Comparison of ENCODE assay signal across 21 cellular contexts in the genomic region with DNA sequence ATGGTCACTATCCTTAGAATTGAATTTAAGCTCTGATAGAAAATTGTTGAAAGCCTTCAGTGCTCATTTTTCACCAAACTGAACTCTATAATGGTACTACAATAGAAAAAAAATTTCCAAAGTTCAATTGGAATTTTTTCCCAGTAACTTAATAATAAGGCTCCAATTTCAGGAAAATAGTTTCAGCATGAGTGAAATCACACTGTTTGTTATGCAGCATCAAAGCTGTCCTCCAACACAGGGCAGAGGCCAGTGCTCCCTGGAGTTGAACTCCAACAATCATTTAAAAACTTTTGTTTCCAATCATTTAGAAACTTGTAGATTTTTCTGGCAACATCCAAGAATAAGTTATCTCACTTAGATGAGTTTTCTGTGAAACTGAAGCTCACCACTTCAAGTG.
"Had no signal": no experiment of that assay in that cellular context is flagged by ENCODE, and none has a peak within 500 bp of the region (broad histone marks: within the 10 kb centered on the region; RNA-seq: fewer than 3 reads in every experiment).

No MANE protein-coding gene starts in this region.

- H3K4me3 ChIP-seq: adrenal gland, Peyer's patch had no signal

- H3K36me3 ChIP-seq: adrenal gland, Peyer's patch had no signal

- H3K27me3 ChIP-seq: adrenal gland, Peyer's patch had no signal

- DNase-seq: activated CD4-positive, alpha-beta memory T cell treated with anti-CD3 and anti-CD28 coated beads for 36 hours; activated CD4-positive, alpha-beta T cell treated with anti-CD3 and anti-CD28 coated beads, Interleukin-2, amount 10 ng/mL, durations not matched to agents 7 days and 5 days; activated CD8-positive, alpha-beta memory T cell treated with anti-CD3 and anti-CD28 coated beads for 24 hours; activated gamma-delta T cell treated with Interleukin-2 at 50 U/mL for 16 hours; activated naive CD4-positive, alpha-beta T cell treated with anti-CD3 and anti-CD28 coated beads, Interleukin-2, amount 10 ng/mL, durations not matched to agents 7 days and 5 days; activated naive CD8-positive, alpha-beta T cell treated with anti-CD3 and anti-CD28 coated beads for 36 hours; activated T-cell treated with anti-CD3 and anti-CD28 coated beads, Interleukin-2, amount 50 U/mL, for 48 hours; adrenal gland; anterior cingulate cortex; cerebellar nuclear complex; MV-4-11; NCI-H1092 treated with DMSO at 0.1 percent for 48 hours; NCI-H1436; NCI-H1694 treated with DMSO at 0.1 percent for 48 hours; NCI-H2081; NCI-H510A treated with DMSO at 0.1 percent for 48 hours; Peyer's patch; SHP77; T-helper 17 cell; T-helper 9 cell had no signal

- ATAC-seq: T-helper 17 cell, WTC11 had no signal
